In the genomic region with DNA sequence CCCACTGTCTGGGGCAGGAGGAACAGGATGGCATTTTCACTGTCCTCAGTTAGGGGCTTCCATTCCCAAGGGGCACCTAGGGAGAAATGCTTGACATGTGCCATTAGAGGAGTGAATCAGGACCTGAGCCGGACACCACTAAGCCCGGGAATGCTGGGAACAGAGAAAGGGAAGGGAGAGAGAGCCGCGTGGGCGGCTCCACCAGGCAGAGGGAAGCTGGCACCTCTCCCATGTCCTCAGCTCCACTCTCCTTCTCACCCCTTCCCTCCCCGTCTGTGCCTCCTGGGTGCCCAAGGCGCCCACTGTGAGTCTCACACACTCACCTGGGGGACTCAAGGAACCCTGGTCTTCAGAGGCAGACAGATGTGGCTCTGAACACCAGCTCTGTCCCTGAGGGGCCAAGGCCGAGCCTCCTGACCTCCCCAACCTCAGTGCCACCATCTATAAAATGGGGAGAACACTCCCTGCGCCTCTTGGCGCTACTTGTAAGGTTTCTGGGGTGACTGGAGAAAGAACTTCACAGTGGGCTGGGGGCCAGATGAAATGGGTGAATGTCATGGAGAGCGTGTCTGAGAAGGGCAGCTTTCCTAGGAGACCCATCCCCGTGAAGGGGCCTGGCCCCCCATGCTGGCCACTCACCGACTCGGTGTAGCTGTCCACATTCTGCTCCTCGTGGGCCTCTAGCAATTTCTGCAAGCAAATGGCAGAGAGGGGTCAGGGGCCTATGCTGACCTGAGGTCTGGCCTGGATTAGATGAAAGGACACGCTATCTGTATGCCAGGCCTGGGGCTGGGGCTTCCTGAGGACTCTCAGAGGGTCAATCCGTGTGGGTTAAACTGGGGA, we compare ENCODE assay signal across 24 cellular contexts. TPM values are rescaled to one million over a fixed set of nuclear protein-coding genes. Genes with fewer than 3 reads are reported as not detected.
A peak's percentile ranks its signal among the peaks of the same experiment; 100 is the strongest.
DNase-seq lines count a peak whose midpoint lies in the region; ATAC-seq and TF ChIP-seq lines count a peak whose summit lies in the region.
"Had no signal": no experiment of that assay in that cellular context is flagged by ENCODE, and none has a peak within 500 bp of the region (broad histone marks: within the 10 kb centered on the region; RNA-seq: fewer than 3 reads in every experiment).

No MANE protein-coding gene starts in this region.

- no peak overlapping the region for H4K8ac ChIP-seq in IMR-90 (ENCODE audit: low read depth in 2 of 2, low read length in 2 of 2)

- no peak overlapping the region for H2AK5ac ChIP-seq in IMR-90 (ENCODE audit: low read depth, low read length)

- peaks cover 6% of the 10 kb centered on the region; the same call in 1 of the 2 replicates for H4K20me1 ChIP-seq in IMR-90 (ENCODE audit: insufficient read depth, low read length)
- H4K20me1 ChIP-seq in osteoblast (ENCODE audit: insufficient read depth, low read length): peaks cover 2% of the 10 kb centered on the region

- peaks cover 3% of the 10 kb centered on the region for H3K79me2 ChIP-seq in osteoblast (ENCODE audit: insufficient read depth, low read length)

- H3K9me3 ChIP-seq in IMR-90 (ENCODE audit: control insufficient read depth, insufficient read depth, low read length) (no peaks in the 10 kb centered on the region), breast epithelium (no peaks in the 10 kb centered on the region), osteoblast (ENCODE audit: low read depth, low read length) (no peaks in the 10 kb centered on the region)
- H3K9me3 ChIP-seq: gastroesophageal sphincter, sigmoid colon, stomach, tibial nerve had no signal

- no TSS peak for BruUV-seq in IMR-90 (replicated peaks; lab: Mats Ljungman, UMichigan)

- H4K91ac ChIP-seq in IMR-90 (ENCODE audit: insufficient read depth, low read depth, low read length): no peak overlapping the region

- no peak overlapping the region for H3K9ac ChIP-seq in IMR-90 (ENCODE audit: low read depth, low read length)
- H3K9ac ChIP-seq: neural progenitor cell had no signal

- no peak overlapping the region for H2AFZ ChIP-seq in IMR-90 (replicated peaks; ENCODE audit: low read length, poor library complexity)
- no peak overlapping the region for H2AFZ ChIP-seq in osteoblast (ENCODE audit: low read length)
- H2AFZ ChIP-seq: neural progenitor cell had no signal

- H2AK9ac ChIP-seq in IMR-90 (replicated peaks; ENCODE audit: low read depth, low read length, poor library complexity): no peak overlapping the region

- H3K4me3 ChIP-seq in IMR-90 (ENCODE audit: insufficient read depth, low read depth, low read length) (no peak overlapping the region), breast epithelium (no peak overlapping the region), osteoblast (ENCODE audit: insufficient read depth, low read length) (no peak overlapping the region)
- H3K4me3 ChIP-seq: gastroesophageal sphincter, neural progenitor cell, sigmoid colon, stomach, tibial nerve had no signal

- H3K9me1 ChIP-seq in IMR-90 (ENCODE audit: insufficient read depth, low read length): peaks cover 6% of the 10 kb centered on the region; the same call in 1 of the 2 replicates

- intact Hi-C loops in IMR-90 (cut with micrococcal nuclease): no loop called here
- intact Hi-C loops in breast epithelium (cut with DNase I; ENCODE audit: low total_unique reads): no loop called here

- no peak overlapping the region for H3K4ac ChIP-seq in IMR-90 (ENCODE audit: low read depth, low read length)

- H3K36me3 ChIP-seq in IMR-90 (ENCODE audit: control insufficient read depth, insufficient read depth, low read length) (peaks cover 44% of the 10 kb centered on the region), breast epithelium (no peaks in the 10 kb centered on the region), osteoblast (ENCODE audit: insufficient read depth, low read length) (peaks cover 42% of the 10 kb centered on the region)
- H3K36me3 ChIP-seq: neural progenitor cell had no signal

- no peak overlapping the region for H3K27ac ChIP-seq in IMR-90 (ENCODE audit: insufficient read depth, low read length)
- H3K27ac ChIP-seq in breast epithelium: peak overlapping the region; percentile 12 to 45
- no peak overlapping the region for H3K27ac ChIP-seq in osteoblast (ENCODE audit: low read depth, low read length)
- H3K27ac ChIP-seq: gastroesophageal sphincter, neural progenitor cell, sigmoid colon, tibial nerve had no signal

- dilution Hi-C loops in IMR-90 (cut with HindIII; ENCODE audit: low sequenced_read_pairs, unreplicated experiment): no loop called here

- no peak for TF ChIP-seq RAD21 in IMR-90 (IDR thresholded peaks at IDR 0.05; ENCODE audit: low read length)

- peak; percentile 65 for DNase-seq in G401 (ENCODE audit: low spot score)
- DNase-seq in IMR-90: no peak
- no peak for DNase-seq in breast epithelium (ENCODE audit: low spot score in 2 of 2)
- peak; percentile 95 for DNase-seq in osteoblast (ENCODE audit: insufficient read length, low spot score, missing footprints)
- no peak for DNase-seq in NCI-H1048 (lab: John Stamatoyannopoulos, UW)
- DNase-seq in activated gamma-delta T cell treated with Interleukin-2 at 50 U/mL for 16 hours: no peak
- DNase-seq: activated CD4-positive, alpha-beta memory T cell treated with anti-CD3 and anti-CD28 coated beads, Interleukin-2, amount 10 ng/mL, durations not matched to agents 7 days and 5 days; activated CD4-positive, CD25-positive, alpha-beta regulatory T cell; activated T-cell treated with anti-CD3 and anti-CD28 coated beads for 4 hours; CD4-positive, CD25-positive, alpha-beta regulatory T cell; H7; NCI-H1417 treated with DMSO at 0.1 percent for 48 hours; NCI-H2081 treated with DMSO at 0.1 percent for 48 hours; OCI-M1; SHP77; sigmoid colon; stomach; T1000 had no signal

- CTCF ChIA-PET in IMR-90 (lab: Yijun Ruan, JAX): no interaction called here

- ATAC-seq in IMR-90 (ENCODE audit: low read depth): no peak
- ATAC-seq in HG02938 (IDR thresholded peaks at IDR 0.05; ENCODE audit: unreplicated experiment): no peak
- ATAC-seq: gastroesophageal sphincter had no signal

- no peaks in the 10 kb centered on the region for H3K27me3 ChIP-seq in IMR-90 (ENCODE audit: control insufficient read depth, insufficient read depth, low read length)
- no peaks in the 10 kb centered on the region for H3K27me3 ChIP-seq in breast epithelium
- no peaks in the 10 kb centered on the region for H3K27me3 ChIP-seq in osteoblast (ENCODE audit: insufficient read depth, low read length)
- H3K27me3 ChIP-seq: gastroesophageal sphincter, neural progenitor cell, sigmoid colon, stomach, tibial nerve had no signal

- 100% methylated on average over 2 of the region's 17 CpGs; no CpG with 5 or more reads in 1 of the 2 experiments for WGBS in IMR-90 (ENCODE audit: extremely low coverage in 2 of 2, insufficient read length in 1 of 2), 2 experiments

- no peak overlapping the region for H3K18ac ChIP-seq in IMR-90 (ENCODE audit: low read depth, low read length)

- H2BK120ac ChIP-seq in IMR-90 (ENCODE audit: low read depth, low read length): no peak overlapping the region

- H3K23ac ChIP-seq in IMR-90 (ENCODE audit: low read depth, low read length): no peak overlapping the region

- H3K4me1 ChIP-seq in IMR-90 (ENCODE audit: control insufficient read depth, insufficient read depth, low read length): no peaks in the 10 kb centered on the region
- no peaks in the 10 kb centered on the region for H3K4me1 ChIP-seq in breast epithelium
- no peaks in the 10 kb centered on the region for H3K4me1 ChIP-seq in osteoblast (ENCODE audit: insufficient read depth, low read length)
- H3K4me1 ChIP-seq: neural progenitor cell had no signal

- peaks cover 0 to 19% of the 10 kb centered on the region in 2 experiments; a peak in 2 of 4 replicates for H3K79me1 ChIP-seq in IMR-90 (ENCODE audit: low read depth in 1 of 2, low read length in 2 of 2)

- H2BK20ac ChIP-seq in IMR-90 (ENCODE audit: low read depth, low read length): no peak overlapping the region

- H3K4me2 ChIP-seq in IMR-90 (ENCODE audit: low read depth, low read length) (no peak overlapping the region), osteoblast (ENCODE audit: insufficient read depth, low read length) (no peak overlapping the region)
- H3K4me2 ChIP-seq: neural progenitor cell had no signal

- H2BK5ac ChIP-seq in IMR-90 (ENCODE audit: low read depth, low read length, poor library complexity, severe bottlenecking): peak overlapping the region; percentile 91

- H2BK15ac ChIP-seq in IMR-90 (ENCODE audit: low read depth, low read length): no peak overlapping the region

- in situ Hi-C loops in G401 (cut with HindIII; ENCODE audit: low sequenced_read_pairs) (no loop called here), IMR-90 (cut with MboI; ENCODE audit: low sequenced_read_pairs) (no loop called here)

- TF ChIP-seq CTCF in IMR-90 (conservative IDR thresholded peaks at IDR 0.05; ENCODE audit: low read depth, low read length) (no peak), breast epithelium (IDR thresholded peaks at IDR 0.05) (no peak), osteoblast (IDR thresholded peaks at IDR 0.05; ENCODE audit: extremely low read depth, low read depth, low read length) (no peak)

- no peak overlapping the region for H4K5ac ChIP-seq in IMR-90 (ENCODE audit: low read depth, low read length)

- POLR2A ChIA-PET in IMR-90 (lab: Charles Lee; ENCODE audit: unreplicated experiment): no interaction called here

- no peak overlapping the region for H3K56ac ChIP-seq in IMR-90 (ENCODE audit: extremely low read depth, insufficient read depth, low read length)

- TF ChIP-seq POLR2A in IMR-90 (IDR thresholded peaks at IDR 0.05; ENCODE audit: low read depth, low read length) (no peak), breast epithelium (IDR thresholded peaks at IDR 0.05) (no peak)

- H3K14ac ChIP-seq in IMR-90 (replicated peaks; ENCODE audit: low read depth, low read length): no peak overlapping the region

RNA-seq across cellular contexts. Expression of gene KPTN, which starts 5.3 kb away (rescaled TPM):
- total RNA-seq in G401 (2014; rRNA removed; shearing (Covaris generic)): 31.5 and 44.5 TPM in 2 replicates
- 3.9 and 4.1 TPM in 2 replicates for total RNA-seq in IMR-90 (2012; rRNA removed)
- polyA plus RNA-seq in IMR-90 (2012; rRNA removed): 13.5 and 15.4 TPM in 2 replicates
- 8.7 and 12.4 TPM in 2 replicates for polyA plus RNA-seq in IMR-90 (2012; cell fraction: cytosol; rRNA removed)
- 32.1 and 54.1 TPM in 2 replicates for polyA plus RNA-seq in IMR-90 (2012; cell fraction: nucleus; rRNA removed; ENCODE audit: low replicate concordance)
- total RNA-seq in breast epithelium: 1 to 10 TPM; 4.6 to 6.6 (median 6.3) TPM
- 2.1 and 4.0 TPM in 2 replicates for total RNA-seq in osteoblast

RNA-seq across cellular contexts. Expression of gene SLC8A2, which starts 17.6 kb away (rescaled TPM):
- total RNA-seq in G401 (2014; rRNA removed; shearing (Covaris generic)): 3.5 and 3.8 TPM in 2 replicates
- total RNA-seq in IMR-90 (2012; rRNA removed) (not detected in 2 replicates), breast epithelium (under 1 TPM in 2 of 3 donors, not detected in 1; under 0.01 to 0.29 TPM), osteoblast (under 0.01 and 0.36 TPM in 2 replicates)
- polyA plus RNA-seq in IMR-90 (2012; rRNA removed): 0.05 and 0.10 TPM in 2 replicates
- 0.14 TPM in 1 of 2 replicates, not detected in the other for polyA plus RNA-seq in IMR-90 (2012; cell fraction: cytosol; rRNA removed)
- polyA plus RNA-seq in IMR-90 (2012; cell fraction: nucleus; rRNA removed; ENCODE audit: low replicate concordance): 0.32 and 0.45 TPM in 2 replicates
- total RNA-seq: activated CD4-positive, alpha-beta memory T cell treated with anti-CD3 and anti-CD28 coated beads, Interleukin-2, amount 10 ng/mL, durations not matched to agents 7 days and 5 days; CD4-positive, CD25-positive, alpha-beta regulatory T cell; M059J; NCI-H460; tibial nerve had no signal
- polyA plus RNA-seq: CD4-positive, CD25-positive, alpha-beta regulatory T cell had no signal

RNA-seq across cellular contexts. Expression of gene NAPA, which starts 25.6 kb away (rescaled TPM):
- total RNA-seq in G401 (2014; rRNA removed; shearing (Covaris generic)): 54.7 and 75.9 TPM in 2 replicates
- total RNA-seq in IMR-90 (2012; rRNA removed) (51.7 and 76.4 TPM in 2 replicates), breast epithelium (100 to 1,000 TPM in 1 of 3 donors, 10 to 100 TPM in 2; 82.4 to 117 (median 96.0) TPM), osteoblast (95.9 and 96.4 TPM in 2 replicates)
- polyA plus RNA-seq in IMR-90 (2012; rRNA removed): 126 and 139 TPM in 2 replicates
- 107 and 159 TPM in 2 replicates for polyA plus RNA-seq in IMR-90 (2012; cell fraction: cytosol; rRNA removed)
- polyA plus RNA-seq in IMR-90 (2012; cell fraction: nucleus; rRNA removed; ENCODE audit: low replicate concordance): 81.6 and 139 TPM in 2 replicates

Comparison
In these comparisons a context has a peak if more than half of its experiments do, and no peak if none do; other contexts are left out.
1. DNase-seq: peak in G401 (single experiment) and osteoblast (single experiment); none in IMR-90 (single experiment), breast epithelium (0 of 2), NCI-H1048 (single experiment) and activated gamma-delta T cell treated with Interleukin-2 at 50 U/mL for 16 hours (single experiment).
2. H3K27ac ChIP-seq: peak in breast epithelium (2 of 2); none in IMR-90 (single experiment) and osteoblast (single experiment).